In the genomic region with DNA sequence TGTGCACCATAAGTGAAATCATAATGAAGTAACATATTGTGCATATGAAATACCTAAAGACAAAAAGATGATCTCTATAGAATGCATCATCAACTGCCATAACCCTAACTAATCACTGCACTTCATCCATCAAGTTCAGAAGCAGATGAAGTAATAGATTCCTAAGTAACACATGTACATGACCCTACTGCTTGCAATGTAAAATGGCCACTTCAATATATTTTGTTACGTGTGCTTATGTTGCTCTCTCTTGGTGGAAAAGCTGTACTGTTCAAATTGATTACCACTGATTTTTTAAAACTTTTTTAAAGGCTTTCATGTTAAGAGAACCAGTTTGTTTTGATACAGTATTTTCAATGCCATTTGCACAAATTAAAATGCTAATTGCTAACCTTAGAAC, we compare ENCODE assay signal across 8 cellular contexts.
DNase-seq lines count a peak whose midpoint lies in the region; ATAC-seq and TF ChIP-seq lines count a peak whose summit lies in the region.

No MANE protein-coding gene starts in this region.

- no peaks in the 10 kb centered on the region for H3K9me3 ChIP-seq in H9 (ENCODE audit: control insufficient read depth, low read depth, low read length)
- H3K9me3 ChIP-seq in PC-9 (ENCODE audit: insufficient read depth, low read depth): 0 out of 2 replicates have a peak, but pooled peaks cover 3% of the 10 kb centered on the region
- H3K9me3 ChIP-seq in T-helper 17 cell (ENCODE audit: control insufficient read depth, low read length, poor library complexity, severe bottlenecking): no peaks in the 10 kb centered on the region

- CTCF ChIA-PET in PC-9 (lab: Charles Lee): no interaction called here

- POLR2A ChIA-PET in PC-9 (lab: Charles Lee; ENCODE audit: unreplicated experiment): no interaction called here

- H3K4me3 Mint-ChIP-seq in H9 (no peak overlapping the region), glutamatergic neuron (ENCODE audit: unreplicated experiment) (no peak overlapping the region), T-helper 17 cell (no peak overlapping the region)

- H4K20me1 ChIP-seq in H9 (ENCODE audit: control insufficient read depth, insufficient read depth, insufficient read length) (no peaks in the 10 kb centered on the region), PC-9 (ENCODE audit: insufficient read depth) (no peaks in the 10 kb centered on the region)

- no peak overlapping the region for H2BK120ac ChIP-seq in H9 (ENCODE audit: low read depth, low read length, poor library complexity, severe bottlenecking)

- H3K27ac Mint-ChIP-seq in H9: no peak overlapping the region
- H3K27ac Mint-ChIP-seq in glutamatergic neuron (ENCODE audit: unreplicated experiment): no peak overlapping the region
- H3K27ac Mint-ChIP-seq in T-helper 17 cell: no peak overlapping the region

- no peak overlapping the region for H2BK5ac ChIP-seq in H9 (ENCODE audit: insufficient read length, low read length)

- no peak overlapping the region for H2BK12ac ChIP-seq in H9 (ENCODE audit: insufficient read length, low read depth, low read length)

- no peaks in the 10 kb centered on the region for H3K9me3 Mint-ChIP-seq in H9
- peaks cover 6% of the 10 kb centered on the region for H3K9me3 Mint-ChIP-seq in glutamatergic neuron (ENCODE audit: unreplicated experiment)

- no peaks in the 10 kb centered on the region for H3K79me1 ChIP-seq in H9 (ENCODE audit: insufficient read depth, low read depth, low read length, poor library complexity, severe bottlenecking)

- no peak overlapping the region for H3K23ac ChIP-seq in H9 (ENCODE audit: insufficient read length, low read depth, low read length)

- no peak overlapping the region for H2AFZ ChIP-seq in H9 (ENCODE audit: low read length)
- no peak overlapping the region for H2AFZ ChIP-seq in PC-9

- H3K36me3 ChIP-seq in PC-9 (ENCODE audit: low read depth): no peaks in the 10 kb centered on the region

- H3K27me3 Mint-ChIP-seq in H9 (ENCODE audit: low read depth) (peaks cover 10% of the 10 kb centered on the region), glutamatergic neuron (ENCODE audit: unreplicated experiment) (peaks cover 4% of the 10 kb centered on the region), T-helper 17 cell (peaks cover 13% of the 10 kb centered on the region)

- ATAC-seq in T-helper 17 cell (no peak), GM21360 (IDR thresholded peaks at IDR 0.05; ENCODE audit: unreplicated experiment) (no peak), GM21447 (IDR thresholded peaks at IDR 0.05; ENCODE audit: unreplicated experiment) (no peak)

- H3T11ph ChIP-seq in H9 (ENCODE audit: low read length): no peak overlapping the region

- peak; percentile 53; the same call in 2 of the 3 replicates for TF ChIP-seq CTCF in H9 (conservative IDR thresholded peaks at IDR 0.05)
- peak; percentile 47 for TF ChIP-seq CTCF in PC-9 (conservative IDR thresholded peaks at IDR 0.05)
- TF ChIP-seq CTCF in glutamatergic neuron (IDR thresholded peaks at IDR 0.05; ENCODE audit: partially characterized antibody, unreplicated experiment): peak; percentile 32

- H3K4me2 ChIP-seq in H9 (ENCODE audit: insufficient read depth, insufficient read length, low read length) (no peak overlapping the region), PC-9 (no peak overlapping the region)

- no peaks in the 10 kb centered on the region for H3K9me2 ChIP-seq in PC-9 (ENCODE audit: insufficient read depth)

- H3K36me3 Mint-ChIP-seq in H9 (ENCODE audit: insufficient read depth in 1 of 3, low read depth in 3 of 3): no peaks in the 10 kb centered on the region
- no peaks in the 10 kb centered on the region for H3K36me3 Mint-ChIP-seq in glutamatergic neuron (ENCODE audit: unreplicated experiment)
- peaks cover 3% of the 10 kb centered on the region for H3K36me3 Mint-ChIP-seq in T-helper 17 cell (ENCODE audit: low read depth)

- H3K79me2 ChIP-seq in H9 (ENCODE audit: insufficient read depth, low read length): no peaks in the 10 kb centered on the region
- no peaks in the 10 kb centered on the region for H3K79me2 ChIP-seq in PC-9 (ENCODE audit: low read depth)

- H3F3A ChIP-seq in PC-9 (ENCODE audit: insufficient read depth, low read depth): no peaks in the 10 kb centered on the region

- intact Hi-C loops in PC-9 (cut with micrococcal nuclease; ENCODE audit: unreplicated experiment): loop anchor here (10.0 kb wide), 1 partner anchor 1842 kb away; no protein-coding TSS in a partner anchor

- no peak overlapping the region for H3K4ac ChIP-seq in H9 (ENCODE audit: low read depth, low read length)

- H3K56ac ChIP-seq in H9 (ENCODE audit: insufficient read length, low read depth, low read length): no peak overlapping the region

- H3K27me3 ChIP-seq in H9 (ENCODE audit: insufficient read depth, low read length) (no peaks in the 10 kb centered on the region), PC-9 (ENCODE audit: insufficient read depth, low read depth) (no peaks in the 10 kb centered on the region)

- H3K4me1 Mint-ChIP-seq in H9 (peaks cover 4 to 5% of the 10 kb centered on the region in 2 experiments), glutamatergic neuron (ENCODE audit: low read depth, unreplicated experiment) (peaks cover 6% of the 10 kb centered on the region), T-helper 17 cell (peaks cover 10% of the 10 kb centered on the region)

- H4K8ac ChIP-seq in H9 (replicated peaks; ENCODE audit: insufficient read length, low read depth, low read length): no peak overlapping the region

- H2BK20ac ChIP-seq in H9 (ENCODE audit: low read depth, low read length, poor library complexity, severe bottlenecking): no peak overlapping the region

- H2BK15ac ChIP-seq in H9 (ENCODE audit: low read depth, low read length): no peak overlapping the region

- no peak overlapping the region for H3K27ac ChIP-seq in H9 (ENCODE audit: insufficient read length, low read depth, low read length)
- H3K27ac ChIP-seq in PC-9: no peak overlapping the region

- H3K4me1 ChIP-seq in H9 (ENCODE audit: insufficient read depth, low read length): no peaks in the 10 kb centered on the region
- H3K4me1 ChIP-seq in PC-9 (replicated peaks; ENCODE audit: insufficient read depth): no peaks in the 10 kb centered on the region; the same call in 1 of the 2 replicates

- BruUV-seq in PC-9 (replicated peaks; lab: Mats Ljungman, UMichigan): no TSS peak

- no peaks in the 10 kb centered on the region for H3K23me2 ChIP-seq in H9 (ENCODE audit: insufficient read length, low read depth, low read length, poor library complexity, severe bottlenecking)

- no peak overlapping the region for H3K4me3 ChIP-seq in PC-9

- peak; percentile 54 for DNase-seq in AG08395 (ENCODE audit: low spot score)
- no peak for DNase-seq in H9
- DNase-seq in PC-9: no peak
- DNase-seq in glutamatergic neuron: no peak
- no peak for DNase-seq in T-helper 17 cell
- DNase-seq in 8988T: no peak

- no peak overlapping the region for H4K91ac ChIP-seq in H9 (ENCODE audit: insufficient read length, low read depth, low read length)

- H2AK5ac ChIP-seq in H9 (ENCODE audit: insufficient read length, low read length): no peak overlapping the region

- H3K18ac ChIP-seq in H9 (ENCODE audit: insufficient read length, low read depth, low read length): no peak overlapping the region

- no peak overlapping the region for H3K9ac ChIP-seq in H9 (ENCODE audit: extremely low read depth, insufficient read length, low read length)

- H3K14ac ChIP-seq in H9 (ENCODE audit: insufficient read depth, low read length): no peak overlapping the region

- no CpG with 5 or more reads among the region's 1 CpG for WGBS in H9 (ENCODE audit: extremely low coverage, insufficient read length, low lambda C conversion rate)

- H4K5ac ChIP-seq in H9 (ENCODE audit: insufficient read length, low read depth, low read length): no peak overlapping the region
